ENCODE assay signal across 9 cellular contexts in genomic region chr18:80108122-80108536, GRCh38. TPM values are rescaled to one million over a fixed set of nuclear protein-coding genes. Genes with fewer than 3 reads are reported as not detected.
A peak's percentile ranks its signal among the peaks of the same experiment; 100 is the strongest.
DNase-seq lines count a peak whose midpoint lies in the region; ATAC-seq, FAIRE-seq and TF ChIP-seq lines count a peak whose summit lies in the region.
"Had no signal": no experiment of that assay in that cellular context is flagged by ENCODE, and none has a peak within 500 bp of the region (broad histone marks: within the 10 kb centered on the region; RNA-seq: fewer than 3 reads in every experiment).

No MANE protein-coding gene starts in this region.

- peaks cover 0 to 7% of the 10 kb centered on the region in 2 donors for H3K4me1 ChIP-seq in kidney (ENCODE audit: control insufficient read depth in 1 of 2, insufficient read depth in 1 of 2, low read depth in 1 of 2, low read length in 2 of 2)
- peaks cover 4 to 23% (median 16%) of the 10 kb centered on the region in 5 donors for H3K4me1 ChIP-seq in subcutaneous abdominal adipose tissue (ENCODE audit: control insufficient read depth in 5 of 5, insufficient read depth in 5 of 5, low read length in 5 of 5)

- H3K36me3 Mint-ChIP-seq in activated CD8-positive, alpha-beta memory T cell treated with anti-CD3 and anti-CD28 coated beads, Interleukin-2, amount 10 ng/mL, durations not matched to agents 7 days and 5 days, result peaks cover 11% of the 10 kb centered on the region
- peaks cover 3% of the 10 kb centered on the region for H3K36me3 Mint-ChIP-seq in activated naive CD8-positive, alpha-beta T cell

- TF ChIP-seq CTCF in kidney (IDR thresholded peaks at IDR 0.05; ENCODE audit: borderline replicate concordance, extremely low read depth, insufficient read depth), result no peak

- peak overlapping the region; percentile 61 for H3K4me3 Mint-ChIP-seq in activated CD8-positive, alpha-beta memory T cell treated with anti-CD3 and anti-CD28 coated beads, Interleukin-2, amount 10 ng/mL, durations not matched to agents 7 days and 5 days
- peak overlapping the region; percentile 84 for H3K4me3 Mint-ChIP-seq in activated naive CD8-positive, alpha-beta T cell

- H3K9ac ChIP-seq in kidney (ENCODE audit: low read length in 2 of 2), result no peak overlapping the region
- H3K9ac ChIP-seq in subcutaneous abdominal adipose tissue (ENCODE audit: low read length in 5 of 5), result no peak overlapping the region

- no peak for ATAC-seq in activated CD8-positive, alpha-beta memory T cell treated with anti-CD3 and anti-CD28 coated beads, Interleukin-2, amount 10 ng/mL, durations not matched to agents 7 days and 5 days

- peaks cover 31% of the 10 kb centered on the region for H3K4me1 Mint-ChIP-seq in activated CD8-positive, alpha-beta memory T cell treated with anti-CD3 and anti-CD28 coated beads, Interleukin-2, amount 10 ng/mL, durations not matched to agents 7 days and 5 days
- H3K4me1 Mint-ChIP-seq in activated naive CD8-positive, alpha-beta T cell (ENCODE audit: low read depth), result peaks cover 42% of the 10 kb centered on the region

- H3K27ac ChIP-seq in kidney (ENCODE audit: low read depth in 2 of 2, low read length in 2 of 2) (no peak overlapping the region), subcutaneous abdominal adipose tissue (ENCODE audit: low read depth, low read length) (peak overlapping the region; percentile 81)

- H3K9me3 ChIP-seq in kidney (ENCODE audit: control insufficient read depth in 1 of 2, low read length in 2 of 2), result peaks cover 0 to 3% of the 10 kb centered on the region in 2 donors
- H3K9me3 ChIP-seq in subcutaneous abdominal adipose tissue (ENCODE audit: control insufficient read depth in 5 of 5, low read length in 5 of 5), result peaks cover 0 to 3% (median 0%) of the 10 kb centered on the region in 5 donors
- H3K9me3 ChIP-seq: tibial artery had no signal

- intact Hi-C loops in kidney (cut with DNase I) (no loop called here), head of caudate nucleus (cut with DNase I) (no loop called here)

- no peaks in the 10 kb centered on the region for H3K27me3 ChIP-seq in subcutaneous abdominal adipose tissue (ENCODE audit: control insufficient read depth in 5 of 5, insufficient read depth in 4 of 5, low read length in 5 of 5)
- no peaks in the 10 kb centered on the region for H3K27me3 ChIP-seq in H7 (ENCODE audit: control insufficient read depth, insufficient read depth, low read length)
- H3K27me3 ChIP-seq: tibial artery had no signal

- no peaks in the 10 kb centered on the region for H3K9me3 Mint-ChIP-seq in activated CD8-positive, alpha-beta memory T cell treated with anti-CD3 and anti-CD28 coated beads, Interleukin-2, amount 10 ng/mL, durations not matched to agents 7 days and 5 days (ENCODE audit: low read depth)
- no peaks in the 10 kb centered on the region for H3K9me3 Mint-ChIP-seq in activated naive CD8-positive, alpha-beta T cell (ENCODE audit: low read depth)

- H3K27me3 Mint-ChIP-seq in activated CD8-positive, alpha-beta memory T cell treated with anti-CD3 and anti-CD28 coated beads, Interleukin-2, amount 10 ng/mL, durations not matched to agents 7 days and 5 days, result no peaks in the 10 kb centered on the region
- H3K27me3 Mint-ChIP-seq in activated naive CD8-positive, alpha-beta T cell, result no peaks in the 10 kb centered on the region

- no peak for DNase-seq in activated CD8-positive, alpha-beta memory T cell treated with anti-CD3 and anti-CD28 coated beads, Interleukin-2, amount 10 ng/mL, durations not matched to agents 7 days and 5 days
- DNase-seq in activated CD8-positive, alpha-beta memory T cell treated with anti-CD3 and anti-CD28 coated beads for 24 hours, result no peak
- DNase-seq in kidney, result peak; percentile 72
- no peak for DNase-seq in H7
- no peak for DNase-seq in medulla oblongata (ENCODE audit: extremely low spot score)
- DNase-seq in head of caudate nucleus, result no peak

- CTCF ChIA-PET in activated CD8-positive, alpha-beta memory T cell treated with anti-CD3 and anti-CD28 coated beads, Interleukin-2, amount 10 ng/mL, durations not matched to agents 7 days and 5 days (lab: Charles Lee), result no interaction called here

- no peak overlapping the region for H3K27ac Mint-ChIP-seq in activated CD8-positive, alpha-beta memory T cell treated with anti-CD3 and anti-CD28 coated beads, Interleukin-2, amount 10 ng/mL, durations not matched to agents 7 days and 5 days
- H3K27ac Mint-ChIP-seq in activated naive CD8-positive, alpha-beta T cell, result peak overlapping the region; percentile 91

- H3K4me3 ChIP-seq in kidney (ENCODE audit: low read length in 2 of 2) (no peak overlapping the region), subcutaneous abdominal adipose tissue (ENCODE audit: low read depth in 1 of 5, low read length in 5 of 5) (no peak overlapping the region), H7 (ENCODE audit: insufficient read depth, low read depth, low read length) (no peak overlapping the region)

- H3K36me3 ChIP-seq in kidney (ENCODE audit: control insufficient read depth in 1 of 2, insufficient read depth in 2 of 2, low read length in 2 of 2), result no peaks in the 10 kb centered on the region
- no peaks in the 10 kb centered on the region for H3K36me3 ChIP-seq in subcutaneous abdominal adipose tissue (ENCODE audit: control insufficient read depth in 5 of 5, insufficient read depth in 5 of 5, low read length in 5 of 5)
- peaks cover 2% of the 10 kb centered on the region; the same call in 1 of the 2 replicates for H3K36me3 ChIP-seq in H7 (replicated peaks; ENCODE audit: control insufficient read depth, insufficient read depth, low read length)
- H3K36me3 ChIP-seq: tibial artery had no signal

- FAIRE-seq in kidney (lab: Jason Lieb, UNC), result no peak

RNA-seq across cellular contexts. Expression of gene ADNP2, which starts 0.9 kb away (rescaled TPM):
- 10 to 100 TPM; 23.2 to 27.1 TPM for total RNA-seq in activated CD8-positive, alpha-beta memory T cell treated with anti-CD3 and anti-CD28 coated beads, Interleukin-2, amount 10 ng/mL, durations not matched to agents 7 days and 5 days
- total RNA-seq in kidney, result 21.1 TPM
- polyA plus RNA-seq in kidney (ENCODE audit: insufficient read depth, low read depth, low replicate concordance), result 6.0 TPM
- 45.5 and 49.2 TPM in 2 replicates for total RNA-seq in H7 (2014; rRNA removed; shearing (Covaris generic))
